1 cellular context compared by ENCODE assay signal in genomic region chr14:76924363-76925151, GRCh38.
A peak's percentile ranks its signal among the peaks of the same experiment; 100 is the strongest.
TF ChIP-seq lines count a peak whose summit lies in the region.

No MANE protein-coding gene starts in this region.

TF ChIP-seq in H1, 55 proteins besides CTCF, POLR2A, EP300 and RAD21:
- TF ChIP-seq TBP (IDR thresholded peaks at IDR 0.05; ENCODE audit: low read depth, low read length) (no peak; the same call in 1 of the 2 replicates), RNF2 (IDR thresholded peaks at IDR 0.05; ENCODE audit: borderline replicate concordance, low read depth, low read length, missing control alignments, poor library complexity, severe bottlenecking) (no peak), USF2 (IDR thresholded peaks at IDR 0.05; ENCODE audit: low read length) (peak; percentile 89), CHD2 (IDR thresholded peaks at IDR 0.05; ENCODE audit: low read length) (peak; percentile 57; the same call in 1 of the 2 replicates), SP4 (IDR thresholded peaks at IDR 0.05; ENCODE audit: low read length) (no peak), GTF2F1 (IDR thresholded peaks at IDR 0.05; ENCODE audit: borderline replicate concordance, low read depth, low read length) (no peak), BCL11A (IDR thresholded peaks at IDR 0.05; ENCODE audit: low read depth in 2 of 2, low read length in 2 of 2) (no peak), POLR2AphosphoS5 (IDR thresholded peaks at IDR 0.05; ENCODE audit: low read depth, low read length) (peak; percentile 23; the same call in 1 of the 2 replicates), POU5F1 (IDR thresholded peaks at IDR 0.05; ENCODE audit: low read depth, low read length) (no peak), SUZ12 (IDR thresholded peaks at IDR 0.05; ENCODE audit: low read length) (no peak), KDM5A (IDR thresholded peaks at IDR 0.05; ENCODE audit: low read length) (no peak), TCF12 (IDR thresholded peaks at IDR 0.05; ENCODE audit: low read depth, low read length) (peak; percentile 93), HDAC2 (IDR thresholded peaks at IDR 0.05; ENCODE audit: borderline replicate concordance in 1 of 2, low read depth in 2 of 2, low read length in 2 of 2) (no peak), KDM4A (IDR thresholded peaks at IDR 0.05; ENCODE audit: low read depth, low read length, severe bottlenecking) (no peak), ZNF274 (IDR thresholded peaks at IDR 0.05; ENCODE audit: borderline replicate concordance, extremely low read depth, low read length) (no peak), FOSL1 (IDR thresholded peaks at IDR 0.05; ENCODE audit: insufficient read depth, low read depth, low read length) (no peak), SIX5 (IDR thresholded peaks at IDR 0.05; ENCODE audit: low read depth, low read length) (peak; percentile 43), EGR1 (IDR thresholded peaks at IDR 0.05; ENCODE audit: borderline replicate concordance, low read depth, low read length) (no peak; the same call in 1 of the 2 replicates), EZH2 (IDR thresholded peaks at IDR 0.05; ENCODE audit: low read depth, low read length, severe bottlenecking) (no peak), TEAD4 (IDR thresholded peaks at IDR 0.05; ENCODE audit: low read depth, low read length) (0 out of 2 replicates have a peak, but pooled peaks have one; percentile 5), ATF2 (IDR thresholded peaks at IDR 0.05; ENCODE audit: low read length) (no peak), SP1 (IDR thresholded peaks at IDR 0.05; ENCODE audit: low read depth, low read length) (peak; percentile 91), RBBP5 (IDR thresholded peaks at IDR 0.05; ENCODE audit: borderline replicate concordance, low read depth, low read length) (peak; percentile 62; the same call in 1 of the 2 replicates), JUND (IDR thresholded peaks at IDR 0.05; ENCODE audit: low read length) (no peak), CEBPB (IDR thresholded peaks at IDR 0.05; ENCODE audit: low read depth, low read length) (no peak), SIN3A (conservative IDR thresholded peaks at IDR 0.05 in 1 of 2, IDR thresholded peaks at IDR 0.05 in 1 of 2; ENCODE audit: low read depth in 1 of 2, low read length in 2 of 2) (peak; percentile 78 to 79; a peak in 2 of 4 replicates), TAF1 (IDR thresholded peaks at IDR 0.05; ENCODE audit: low read depth, low read length) (peak; percentile 46; the same call in 1 of the 2 replicates), CHD1 (IDR thresholded peaks at IDR 0.05; ENCODE audit: low read depth, low read length) (no peak), CTBP2 (IDR thresholded peaks at IDR 0.05; ENCODE audit: borderline replicate concordance, insufficient read depth, insufficient read length, low read length) (peak; percentile 81), ASH2L (IDR thresholded peaks at IDR 0.05; ENCODE audit: low read length) (peak; percentile 96), RFX5 (IDR thresholded peaks at IDR 0.05; ENCODE audit: borderline replicate concordance, low read depth, low read length) (no peak), CREB1 (IDR thresholded peaks at IDR 0.05) (no peak), MAX (IDR thresholded peaks at IDR 0.05) (peak; percentile 94), NRF1 (IDR thresholded peaks at IDR 0.05; ENCODE audit: low read depth, low read length) (no peak), HDAC6 (IDR thresholded peaks at IDR 0.05; ENCODE audit: low read depth, low read length) (no peak), SRF (IDR thresholded peaks at IDR 0.05; ENCODE audit: low read depth, low read length) (no peak), SIRT6 (IDR thresholded peaks at IDR 0.05; ENCODE audit: low read length) (no peak), SAP30 (IDR thresholded peaks at IDR 0.05; ENCODE audit: insufficient read depth, insufficient replicate concordance, low read length) (no peak), CHD7 (IDR thresholded peaks at IDR 0.05; ENCODE audit: insufficient replicate concordance, low read length) (no peak), YY1 (IDR thresholded peaks at IDR 0.05; ENCODE audit: low read depth, low read length) (peak; percentile 4; the same call in 1 of the 2 replicates), SP2 (IDR thresholded peaks at IDR 0.05; ENCODE audit: low read length) (no peak), JUN (IDR thresholded peaks at IDR 0.05; ENCODE audit: low read depth, low read length) (no peak), BRCA1 (IDR thresholded peaks at IDR 0.05; ENCODE audit: low read depth, low read length) (no peak), BACH1 (IDR thresholded peaks at IDR 0.05; ENCODE audit: low read length) (no peak), E2F6 (IDR thresholded peaks at IDR 0.05) (0 out of 2 replicates have a peak, but pooled peaks have one; percentile 20), KDM1A (IDR thresholded peaks at IDR 0.05; ENCODE audit: borderline replicate concordance, low read length) (no peak), NANOG (IDR thresholded peaks at IDR 0.05; ENCODE audit: insufficient read depth, low read depth, low read length, poor library complexity, severe bottlenecking) (no peak), CBX5 (IDR thresholded peaks at IDR 0.05; ENCODE audit: low read depth, low read length) (no peak), RXRA (IDR thresholded peaks at IDR 0.05; ENCODE audit: insufficient read depth, low read depth, low read length) (no peak), CBX8 (IDR thresholded peaks at IDR 0.05; ENCODE audit: borderline replicate concordance, low read depth, low read length) (no peak), MAFK (IDR thresholded peaks at IDR 0.05; ENCODE audit: low read depth, low read length) (no peak), ATF3 (IDR thresholded peaks at IDR 0.05; ENCODE audit: insufficient read depth, low read depth, low read length) (peak; percentile 60), GABPA (IDR thresholded peaks at IDR 0.05; ENCODE audit: borderline replicate concordance, insufficient read depth, low read length) (no peak), TAF7 (optimal IDR thresholded peaks at IDR 0.05; ENCODE audit: borderline replicate concordance, low read depth, low read length) (no peak), PHF8 (conservative IDR thresholded peaks at IDR 0.05; ENCODE audit: low read depth, low read length) (no peak)
